In the genomic region with DNA sequence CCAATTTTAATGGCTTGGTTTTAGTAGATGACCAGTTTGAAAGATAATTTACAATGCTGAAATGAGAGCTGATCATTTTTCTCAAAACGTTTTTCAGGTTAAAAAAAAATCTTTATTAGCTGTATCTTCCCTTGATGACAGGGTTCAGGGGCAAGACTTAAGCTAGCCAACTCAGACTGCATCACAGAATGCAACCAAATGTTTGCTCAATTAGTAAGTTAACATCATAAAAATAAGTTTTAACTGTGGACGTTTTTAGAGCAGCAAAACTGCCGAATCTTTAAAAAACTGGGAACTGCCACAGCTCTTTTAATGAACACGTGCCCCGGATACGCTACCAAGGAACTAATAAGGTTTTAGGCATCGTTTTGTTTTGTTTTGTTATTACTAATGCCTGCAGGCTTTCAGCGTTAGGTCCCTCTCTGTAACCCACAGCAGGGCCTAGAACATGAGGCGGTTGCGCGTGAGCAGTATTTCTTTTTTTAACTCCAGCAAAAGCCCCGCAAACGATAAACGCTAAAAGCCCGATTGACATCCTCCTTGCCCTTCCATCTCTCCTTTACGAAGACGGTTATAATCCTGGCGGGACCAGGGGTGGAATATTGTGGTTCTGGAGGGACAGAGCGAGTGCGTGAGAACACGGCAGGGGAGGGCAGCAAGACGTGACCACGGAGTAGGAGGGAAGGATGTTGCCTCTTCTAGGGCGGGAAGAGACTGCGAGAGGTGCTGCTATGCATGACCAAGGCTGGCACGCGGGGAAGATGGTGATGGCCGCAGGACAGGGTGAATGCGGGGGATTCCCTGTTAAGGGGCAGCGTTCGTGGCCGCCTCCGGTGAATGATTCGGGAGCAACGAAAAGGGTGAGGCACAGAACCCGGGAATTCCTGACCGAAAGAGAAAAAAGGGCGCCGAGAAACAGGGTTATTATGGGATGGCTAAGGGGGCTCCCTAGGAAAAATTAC, we compare ENCODE assay signal across 1 cellular context.
TF ChIP-seq lines count a peak whose summit lies in the region.

No MANE protein-coding gene starts in this region.

TF ChIP-seq in HepG2, 621 proteins besides CTCF, POLR2A, EP300 and RAD21 (continued from another document and continues in another):
- TF ChIP-seq, protein P1, sequence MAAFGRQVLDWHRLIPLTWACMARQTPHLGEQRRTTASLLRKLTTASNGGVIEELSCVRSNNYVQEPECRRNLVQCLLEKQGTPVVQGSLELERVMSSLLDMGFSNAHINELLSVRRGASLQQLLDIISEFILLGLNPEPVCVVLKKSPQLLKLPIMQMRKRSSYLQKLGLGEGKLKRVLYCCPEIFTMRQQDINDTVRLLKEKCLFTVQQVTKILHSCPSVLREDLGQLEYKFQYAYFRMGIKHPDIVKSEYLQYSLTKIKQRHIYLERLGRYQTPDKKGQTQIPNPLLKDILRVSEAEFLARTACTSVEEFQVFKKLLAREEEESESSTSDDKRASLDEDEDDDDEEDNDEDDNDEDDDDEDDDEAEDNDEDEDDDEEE (CRISPR knock-in tag; IDR thresholded peaks at IDR 0.05), result 0 out of 2 replicates have a peak, but pooled peaks have one; percentile 79
- TF ChIP-seq ZNF432 (CRISPR knock-in tag; IDR thresholded peaks at IDR 0.05; ENCODE audit: borderline replicate concordance) (peak; percentile 73; the same call in 1 of the 2 replicates), ZNF124 (CRISPR knock-in tag; IDR thresholded peaks at IDR 0.05) (0 out of 2 replicates have a peak, but pooled peaks have one; percentile 5), ZNF607 (CRISPR knock-in tag; IDR thresholded peaks at IDR 0.05; ENCODE audit: borderline replicate concordance) (peak; percentile 6; the same call in 1 of the 2 replicates), ZNF550 (CRISPR knock-in tag; IDR thresholded peaks at IDR 0.05; ENCODE audit: borderline replicate concordance) (peak; percentile 87; the same call in 1 of the 2 replicates), DR1 (CRISPR knock-in tag; IDR thresholded peaks at IDR 0.05) (0 out of 2 replicates have a peak, but pooled peaks have one; percentile 10), KMT2B (CRISPR knock-in tag; IDR thresholded peaks at IDR 0.05) (no peak), ZNF296 (CRISPR knock-in tag; conservative IDR thresholded peaks at IDR 0.05) (peak; percentile 79), ZNF772 (CRISPR knock-in tag; IDR thresholded peaks at IDR 0.05) (peak; percentile 83; the same call in 1 of the 2 replicates), ZNF549 (CRISPR knock-in tag; IDR thresholded peaks at IDR 0.05) (no peak), ZNF253 (CRISPR knock-in tag; IDR thresholded peaks at IDR 0.05; ENCODE audit: borderline replicate concordance) (0 out of 2 replicates have a peak, but pooled peaks have one; percentile 49), TBX2 (CRISPR knock-in tag; IDR thresholded peaks at IDR 0.05; ENCODE audit: borderline replicate concordance) (peak; percentile 11; the same call in 1 of the 2 replicates), SIN3A (IDR thresholded peaks at IDR 0.05; ENCODE audit: borderline replicate concordance, low read depth, low read length) (no peak), TOE1 (CRISPR knock-in tag; IDR thresholded peaks at IDR 0.05) (no peak), TEAD2 (CRISPR knock-in tag; IDR thresholded peaks at IDR 0.05) (no peak), ZFY (CRISPR knock-in tag; IDR thresholded peaks at IDR 0.05) (no peak), ZNF431 (CRISPR knock-in tag; IDR thresholded peaks at IDR 0.05; ENCODE audit: borderline replicate concordance, low read depth) (0 out of 2 replicates have a peak, but pooled peaks have one; percentile 15), MED8 (CRISPR knock-in tag; IDR thresholded peaks at IDR 0.05; ENCODE audit: insufficient replicate concordance) (no peak), CCDC6 (CRISPR knock-in tag; IDR thresholded peaks at IDR 0.05) (peak; percentile 16; the same call in 1 of the 2 replicates), MTA3 (CRISPR knock-in tag; IDR thresholded peaks at IDR 0.05) (0 out of 2 replicates have a peak, but pooled peaks have one; percentile 9), ZNF383 (CRISPR knock-in tag; IDR thresholded peaks at IDR 0.05; ENCODE audit: borderline replicate concordance) (0 out of 2 replicates have a peak, but pooled peaks have one; percentile 93), NONO (IDR thresholded peaks at IDR 0.05) (no peak), NONO (CRISPR knock-in tag; conservative IDR thresholded peaks at IDR 0.05) (peak; percentile 36; the same call in 1 of the 2 replicates), ZNF264 (CRISPR knock-in tag; IDR thresholded peaks at IDR 0.05) (peak; percentile 27; the same call in 1 of the 2 replicates), POGZ (CRISPR knock-in tag; IDR thresholded peaks at IDR 0.05) (peak; percentile 12; the same call in 1 of the 2 replicates), ZKSCAN5 (CRISPR knock-in tag; IDR thresholded peaks at IDR 0.05) (0 out of 2 replicates have a peak, but pooled peaks have one; percentile 6), MAZ (IDR thresholded peaks at IDR 0.05; ENCODE audit: borderline replicate concordance, low read depth, low read length) (0 out of 2 replicates have a peak, but pooled peaks have one; percentile 36), MAZ (CRISPR knock-in tag; IDR thresholded peaks at IDR 0.05; ENCODE audit: low read depth) (peak; percentile 11; the same call in 1 of the 2 replicates)
- TF ChIP-seq, protein P2, sequence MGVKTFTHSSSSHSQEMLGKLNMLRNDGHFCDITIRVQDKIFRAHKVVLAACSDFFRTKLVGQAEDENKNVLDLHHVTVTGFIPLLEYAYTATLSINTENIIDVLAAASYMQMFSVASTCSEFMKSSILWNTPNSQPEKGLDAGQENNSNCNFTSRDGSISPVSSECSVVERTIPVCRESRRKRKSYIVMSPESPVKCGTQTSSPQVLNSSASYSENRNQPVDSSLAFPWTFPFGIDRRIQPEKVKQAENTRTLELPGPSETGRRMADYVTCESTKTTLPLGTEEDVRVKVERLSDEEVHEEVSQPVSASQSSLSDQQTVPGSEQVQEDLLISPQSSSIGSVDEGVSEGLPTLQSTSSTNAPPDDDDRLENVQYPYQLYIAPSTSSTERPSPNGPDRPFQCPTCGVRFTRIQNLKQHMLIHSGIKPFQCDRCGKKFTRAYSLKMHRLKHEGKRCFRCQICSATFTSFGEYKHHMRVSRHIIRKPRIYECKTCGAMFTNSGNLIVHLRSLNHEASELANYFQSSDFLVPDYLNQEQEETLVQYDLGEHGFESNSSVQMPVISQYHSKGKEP (CRISPR knock-in tag; IDR thresholded peaks at IDR 0.05), result no peak
- TF ChIP-seq, protein P3, sequence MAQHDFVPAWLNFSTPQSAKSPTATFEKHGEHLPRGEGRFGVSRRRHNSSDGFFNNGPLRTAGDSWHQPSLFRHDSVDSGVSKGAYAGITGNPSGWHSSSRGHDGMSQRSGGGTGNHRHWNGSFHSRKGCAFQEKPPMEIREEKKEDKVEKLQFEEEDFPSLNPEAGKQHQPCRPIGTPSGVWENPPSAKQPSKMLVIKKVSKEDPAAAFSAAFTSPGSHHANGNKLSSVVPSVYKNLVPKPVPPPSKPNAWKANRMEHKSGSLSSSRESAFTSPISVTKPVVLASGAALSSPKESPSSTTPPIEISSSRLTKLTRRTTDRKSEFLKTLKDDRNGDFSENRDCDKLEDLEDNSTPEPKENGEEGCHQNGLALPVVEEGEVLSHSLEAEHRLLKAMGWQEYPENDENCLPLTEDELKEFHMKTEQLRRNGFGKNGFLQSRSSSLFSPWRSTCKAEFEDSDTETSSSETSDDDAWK (CRISPR knock-in tag; IDR thresholded peaks at IDR 0.05), result no peak
- TF ChIP-seq, protein P4, sequence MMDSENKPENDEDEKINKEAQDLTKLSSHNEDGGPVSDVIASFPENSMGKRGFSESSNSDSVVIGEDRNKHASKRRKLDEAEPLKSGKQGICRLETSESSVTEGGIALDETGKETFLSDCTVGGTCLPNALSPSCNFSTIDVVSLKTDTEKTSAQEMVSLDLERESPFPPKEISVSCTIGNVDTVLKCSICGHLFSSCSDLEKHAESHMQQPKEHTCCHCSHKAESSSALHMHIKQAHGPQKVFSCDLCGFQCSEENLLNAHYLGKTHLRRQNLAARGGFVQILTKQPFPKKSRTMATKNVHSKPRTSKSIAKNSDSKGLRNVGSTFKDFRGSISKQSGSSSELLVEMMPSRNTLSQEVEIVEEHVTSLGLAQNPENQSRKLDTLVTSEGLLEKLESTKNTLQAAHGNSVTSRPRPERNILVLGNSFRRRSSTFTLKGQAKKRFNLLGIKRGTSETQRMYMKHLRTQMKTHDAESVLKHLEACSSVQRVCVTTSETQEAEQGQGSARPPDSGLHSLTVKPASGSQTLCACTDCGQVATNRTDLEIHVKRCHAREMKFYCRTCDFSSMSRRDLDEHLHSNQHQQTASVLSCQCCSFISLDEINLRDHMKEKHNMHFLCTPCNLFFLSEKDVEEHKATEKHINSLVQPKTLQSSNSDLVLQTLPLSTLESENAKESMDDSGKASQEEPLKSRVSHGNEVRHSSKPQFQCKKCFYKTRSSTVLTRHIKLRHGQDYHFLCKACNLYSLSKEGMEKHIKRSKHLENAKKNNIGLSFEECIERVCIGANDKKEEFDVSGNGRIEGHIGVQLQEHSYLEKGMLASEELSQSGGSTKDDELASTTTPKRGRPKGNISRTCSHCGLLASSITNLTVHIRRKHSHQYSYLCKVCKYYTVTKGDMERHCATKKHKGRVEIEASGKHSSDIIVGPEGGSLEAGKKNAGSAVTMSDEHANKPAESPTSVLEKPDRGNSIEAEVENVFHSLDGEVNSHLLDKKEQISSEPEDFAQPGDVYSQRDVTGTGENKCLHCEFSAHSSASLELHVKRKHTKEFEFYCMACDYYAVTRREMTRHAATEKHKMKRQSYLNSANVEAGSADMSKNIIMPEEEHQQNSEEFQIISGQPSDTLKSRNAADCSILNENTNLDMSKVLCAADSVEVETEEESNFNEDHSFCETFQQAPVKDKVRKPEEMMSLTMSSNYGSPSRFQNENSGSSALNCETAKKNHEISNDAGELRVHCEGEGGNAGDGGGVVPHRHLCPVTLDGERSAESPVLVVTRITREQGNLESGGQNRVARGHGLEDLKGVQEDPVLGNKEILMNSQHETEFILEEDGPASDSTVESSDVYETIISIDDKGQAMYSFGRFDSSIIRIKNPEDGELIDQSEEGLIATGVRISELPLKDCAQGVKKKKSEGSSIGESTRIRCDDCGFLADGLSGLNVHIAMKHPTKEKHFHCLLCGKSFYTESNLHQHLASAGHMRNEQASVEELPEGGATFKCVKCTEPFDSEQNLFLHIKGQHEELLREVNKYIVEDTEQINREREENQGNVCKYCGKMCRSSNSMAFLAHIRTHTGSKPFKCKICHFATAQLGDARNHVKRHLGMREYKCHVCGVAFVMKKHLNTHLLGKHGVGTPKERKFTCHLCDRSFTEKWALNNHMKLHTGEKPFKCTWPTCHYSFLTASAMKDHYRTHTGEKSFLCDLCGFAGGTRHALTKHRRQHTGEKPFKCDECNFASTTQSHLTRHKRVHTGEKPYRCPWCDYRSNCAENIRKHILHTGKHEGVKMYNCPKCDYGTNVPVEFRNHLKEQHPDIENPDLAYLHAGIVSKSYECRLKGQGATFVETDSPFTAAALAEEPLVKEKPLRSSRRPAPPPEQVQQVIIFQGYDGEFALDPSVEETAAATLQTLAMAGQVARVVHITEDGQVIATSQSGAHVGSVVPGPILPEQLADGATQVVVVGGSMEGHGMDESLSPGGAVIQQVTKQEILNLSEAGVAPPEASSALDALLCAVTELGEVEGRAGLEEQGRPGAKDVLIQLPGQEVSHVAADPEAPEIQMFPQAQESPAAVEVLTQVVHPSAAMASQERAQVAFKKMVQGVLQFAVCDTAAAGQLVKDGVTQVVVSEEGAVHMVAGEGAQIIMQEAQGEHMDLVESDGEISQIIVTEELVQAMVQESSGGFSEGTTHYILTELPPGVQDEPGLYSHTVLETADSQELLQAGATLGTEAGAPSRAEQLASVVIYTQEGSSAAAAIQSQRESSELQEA (CRISPR knock-in tag; IDR thresholded peaks at IDR 0.05; ENCODE audit: not compliant biosample characterization), result peak; percentile 6
- TF ChIP-seq, protein P5, sequence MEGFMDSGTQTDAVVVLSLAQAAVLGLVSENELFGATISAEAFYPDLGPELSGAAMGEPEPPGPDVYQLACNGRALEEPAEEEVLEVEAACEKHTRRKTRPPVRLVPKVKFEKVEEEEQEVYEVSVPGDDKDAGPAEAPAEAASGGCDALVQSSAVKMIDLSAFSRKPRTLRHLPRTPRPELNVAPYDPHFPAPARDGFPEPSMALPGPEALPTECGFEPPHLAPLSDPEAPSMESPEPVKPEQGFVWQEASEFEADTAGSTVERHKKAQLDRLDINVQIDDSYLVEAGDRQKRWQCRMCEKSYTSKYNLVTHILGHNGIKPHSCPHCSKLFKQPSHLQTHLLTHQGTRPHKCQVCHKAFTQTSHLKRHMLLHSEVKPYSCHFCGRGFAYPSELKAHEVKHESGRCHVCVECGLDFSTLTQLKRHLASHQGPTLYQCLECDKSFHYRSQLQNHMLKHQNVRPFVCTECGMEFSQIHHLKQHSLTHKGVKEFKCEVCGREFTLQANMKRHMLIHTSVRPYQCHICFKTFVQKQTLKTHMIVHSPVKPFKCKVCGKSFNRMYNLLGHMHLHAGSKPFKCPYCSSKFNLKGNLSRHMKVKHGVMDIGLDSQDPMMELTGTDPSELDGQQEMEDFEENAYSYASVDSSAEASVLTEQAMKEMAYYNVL (CRISPR knock-in tag; IDR thresholded peaks at IDR 0.05; ENCODE audit: borderline replicate concordance), result 0 out of 2 replicates have a peak, but pooled peaks have one; percentile 16
- TF ChIP-seq, protein P6, sequence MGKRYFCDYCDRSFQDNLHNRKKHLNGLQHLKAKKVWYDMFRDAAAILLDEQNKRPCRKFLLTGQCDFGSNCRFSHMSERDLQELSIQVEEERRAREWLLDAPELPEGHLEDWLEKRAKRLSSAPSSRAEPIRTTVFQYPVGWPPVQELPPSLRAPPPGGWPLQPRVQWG (CRISPR knock-in tag; IDR thresholded peaks at IDR 0.05; ENCODE audit: borderline replicate concordance, low read depth), result 0 out of 2 replicates have a peak, but pooled peaks have one; percentile 38
- TF ChIP-seq, protein P7, sequence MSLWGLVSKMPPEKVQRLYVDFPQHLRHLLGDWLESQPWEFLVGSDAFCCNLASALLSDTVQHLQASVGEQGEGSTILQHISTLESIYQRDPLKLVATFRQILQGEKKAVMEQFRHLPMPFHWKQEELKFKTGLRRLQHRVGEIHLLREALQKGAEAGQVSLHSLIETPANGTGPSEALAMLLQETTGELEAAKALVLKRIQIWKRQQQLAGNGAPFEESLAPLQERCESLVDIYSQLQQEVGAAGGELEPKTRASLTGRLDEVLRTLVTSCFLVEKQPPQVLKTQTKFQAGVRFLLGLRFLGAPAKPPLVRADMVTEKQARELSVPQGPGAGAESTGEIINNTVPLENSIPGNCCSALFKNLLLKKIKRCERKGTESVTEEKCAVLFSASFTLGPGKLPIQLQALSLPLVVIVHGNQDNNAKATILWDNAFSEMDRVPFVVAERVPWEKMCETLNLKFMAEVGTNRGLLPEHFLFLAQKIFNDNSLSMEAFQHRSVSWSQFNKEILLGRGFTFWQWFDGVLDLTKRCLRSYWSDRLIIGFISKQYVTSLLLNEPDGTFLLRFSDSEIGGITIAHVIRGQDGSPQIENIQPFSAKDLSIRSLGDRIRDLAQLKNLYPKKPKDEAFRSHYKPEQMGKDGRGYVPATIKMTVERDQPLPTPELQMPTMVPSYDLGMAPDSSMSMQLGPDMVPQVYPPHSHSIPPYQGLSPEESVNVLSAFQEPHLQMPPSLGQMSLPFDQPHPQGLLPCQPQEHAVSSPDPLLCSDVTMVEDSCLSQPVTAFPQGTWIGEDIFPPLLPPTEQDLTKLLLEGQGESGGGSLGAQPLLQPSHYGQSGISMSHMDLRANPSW (CRISPR knock-in tag; IDR thresholded peaks at IDR 0.05; ENCODE audit: borderline replicate concordance), result no peak
- TF ChIP-seq, protein P8, sequence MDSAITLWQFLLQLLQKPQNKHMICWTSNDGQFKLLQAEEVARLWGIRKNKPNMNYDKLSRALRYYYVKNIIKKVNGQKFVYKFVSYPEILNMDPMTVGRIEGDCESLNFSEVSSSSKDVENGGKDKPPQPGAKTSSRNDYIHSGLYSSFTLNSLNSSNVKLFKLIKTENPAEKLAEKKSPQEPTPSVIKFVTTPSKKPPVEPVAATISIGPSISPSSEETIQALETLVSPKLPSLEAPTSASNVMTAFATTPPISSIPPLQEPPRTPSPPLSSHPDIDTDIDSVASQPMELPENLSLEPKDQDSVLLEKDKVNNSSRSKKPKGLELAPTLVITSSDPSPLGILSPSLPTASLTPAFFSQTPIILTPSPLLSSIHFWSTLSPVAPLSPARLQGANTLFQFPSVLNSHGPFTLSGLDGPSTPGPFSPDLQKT (CRISPR knock-in tag; IDR thresholded peaks at IDR 0.05; ENCODE audit: borderline replicate concordance), result no peak
